ENCODE assay signal across 6 cellular contexts in genomic region chr10:97422921-97423420, GRCh38. TPM values are rescaled to one million over a fixed set of nuclear protein-coding genes. Genes with fewer than 3 reads are reported as not detected.
DNase-seq lines count a peak whose midpoint lies in the region; ATAC-seq and TF ChIP-seq lines count a peak whose summit lies in the region.

No MANE protein-coding gene starts in this region.

- peaks cover 21% of the 10 kb centered on the region for H3K4me1 Mint-ChIP-seq in osteocyte (ENCODE audit: unreplicated experiment)
- peaks cover 22 to 28% of the 10 kb centered on the region in 2 donors for H3K4me1 Mint-ChIP-seq in effector memory CD8-positive, alpha-beta T cell (ENCODE audit: low read depth in 2 of 2)

- peak overlapping the region; percentile 85 for H3K27ac Mint-ChIP-seq in osteocyte (ENCODE audit: unreplicated experiment)
- no peak overlapping the region for H3K27ac Mint-ChIP-seq in effector memory CD8-positive, alpha-beta T cell

- no peak for TF ChIP-seq CTCF in osteocyte (IDR thresholded peaks at IDR 0.05)

- DNase-seq in HT1080 (ENCODE audit: low read depth), result peak; percentile 96
- DNase-seq in activated naive CD4-positive, alpha-beta T cell treated with anti-CD3 and anti-CD28 coated beads, Interleukin-2, amount 50 U/mL, for 16 hours, result peak; percentile 66
- no peak for DNase-seq in osteocyte (ENCODE audit: extremely low spot score, unreplicated experiment)
- DNase-seq in NCI-H526 treated with DMSO at 0.1 percent for 48 hours (lab: John Stamatoyannopoulos, UW), result no peak
- no peak for DNase-seq in effector memory CD8-positive, alpha-beta T cell

- ATAC-seq in effector memory CD8-positive, alpha-beta T cell (replicated peaks), result no peak
- ATAC-seq in HG02798 (IDR thresholded peaks at IDR 0.05; ENCODE audit: poor library complexity, unreplicated experiment), result no peak

- no peaks in the 10 kb centered on the region for H3K9me3 Mint-ChIP-seq in osteocyte (ENCODE audit: unreplicated experiment)
- no peaks in the 10 kb centered on the region for H3K9me3 Mint-ChIP-seq in effector memory CD8-positive, alpha-beta T cell

- H3K27me3 Mint-ChIP-seq in osteocyte (ENCODE audit: unreplicated experiment), result no peaks in the 10 kb centered on the region
- H3K27me3 Mint-ChIP-seq in effector memory CD8-positive, alpha-beta T cell, result no peaks in the 10 kb centered on the region

- no peak overlapping the region for H3K4me3 Mint-ChIP-seq in osteocyte (ENCODE audit: unreplicated experiment)
- no peak overlapping the region for H3K4me3 Mint-ChIP-seq in effector memory CD8-positive, alpha-beta T cell

- H3K36me3 Mint-ChIP-seq in osteocyte (ENCODE audit: unreplicated experiment), result peaks cover 2% of the 10 kb centered on the region
- H3K36me3 Mint-ChIP-seq in effector memory CD8-positive, alpha-beta T cell (ENCODE audit: insufficient read depth), result peaks cover 20% of the 10 kb centered on the region

RNA-seq across cellular contexts. Expression of gene PGAM1, which starts 3.0 kb away (rescaled TPM):
- total RNA-seq in HT1080 (2014; rRNA removed; shearing (Covaris generic)), result 1,002 and 1,071 TPM in 2 replicates
- polyA plus RNA-seq in HT1080 (2015; cell fraction: cytosol; rRNA removed), result 1,049 and 1,085 TPM in 2 replicates
- 613 and 709 TPM in 2 replicates for polyA plus RNA-seq in HT1080 (2015; cell fraction: nucleus; rRNA removed)
- 234 and 236 TPM in 2 replicates for total RNA-seq in osteocyte

RNA-seq across cellular contexts. Expression of gene RRP12, which starts 21.8 kb away (rescaled TPM):
- total RNA-seq in HT1080 (2014; rRNA removed; shearing (Covaris generic)), result 68.6 and 75.5 TPM in 2 replicates
- 27.9 and 31.2 TPM in 2 replicates for polyA plus RNA-seq in HT1080 (2015; cell fraction: cytosol; rRNA removed)
- polyA plus RNA-seq in HT1080 (2015; cell fraction: nucleus; rRNA removed), result 114 and 115 TPM in 2 replicates
- 27.0 and 30.1 TPM in 2 replicates for total RNA-seq in osteocyte

RNA-seq across cellular contexts. Expression of gene EXOSC1, which starts 22.8 kb away (rescaled TPM):
- 73.4 and 78.3 TPM in 2 replicates for total RNA-seq in HT1080 (2014; rRNA removed; shearing (Covaris generic))
- polyA plus RNA-seq in HT1080 (2015; cell fraction: cytosol; rRNA removed), result 46.7 and 47.2 TPM in 2 replicates
- 38.7 and 39.2 TPM in 2 replicates for polyA plus RNA-seq in HT1080 (2015; cell fraction: nucleus; rRNA removed)
- 31.9 and 32.4 TPM in 2 replicates for total RNA-seq in osteocyte

RNA-seq across cellular contexts. Expression of gene ZDHHC16, which starts 23.0 kb away (rescaled TPM):
- 70.6 and 82.0 TPM in 2 replicates for total RNA-seq in HT1080 (2014; rRNA removed; shearing (Covaris generic))
- polyA plus RNA-seq in HT1080 (2015; cell fraction: cytosol; rRNA removed), result 48.4 and 52.3 TPM in 2 replicates
- polyA plus RNA-seq in HT1080 (2015; cell fraction: nucleus; rRNA removed), result 35.6 and 37.4 TPM in 2 replicates
- total RNA-seq in osteocyte, result 46.9 and 50.9 TPM in 2 replicates

Comparison
In these comparisons a context has a peak if more than half of its experiments do, and no peak if none do; other contexts are left out.
1. DNase-seq: peak in HT1080 (single experiment) and activated naive CD4-positive, alpha-beta T cell treated with anti-CD3 and anti-CD28 coated beads, Interleukin-2, amount 50 U/mL, for 16 hours (single experiment); none in osteocyte (single experiment), NCI-H526 treated with DMSO at 0.1 percent for 48 hours (single experiment) and effector memory CD8-positive, alpha-beta T cell (0 of 3).